ENCODE assay signal across 27 cellular contexts in the genomic region with DNA sequence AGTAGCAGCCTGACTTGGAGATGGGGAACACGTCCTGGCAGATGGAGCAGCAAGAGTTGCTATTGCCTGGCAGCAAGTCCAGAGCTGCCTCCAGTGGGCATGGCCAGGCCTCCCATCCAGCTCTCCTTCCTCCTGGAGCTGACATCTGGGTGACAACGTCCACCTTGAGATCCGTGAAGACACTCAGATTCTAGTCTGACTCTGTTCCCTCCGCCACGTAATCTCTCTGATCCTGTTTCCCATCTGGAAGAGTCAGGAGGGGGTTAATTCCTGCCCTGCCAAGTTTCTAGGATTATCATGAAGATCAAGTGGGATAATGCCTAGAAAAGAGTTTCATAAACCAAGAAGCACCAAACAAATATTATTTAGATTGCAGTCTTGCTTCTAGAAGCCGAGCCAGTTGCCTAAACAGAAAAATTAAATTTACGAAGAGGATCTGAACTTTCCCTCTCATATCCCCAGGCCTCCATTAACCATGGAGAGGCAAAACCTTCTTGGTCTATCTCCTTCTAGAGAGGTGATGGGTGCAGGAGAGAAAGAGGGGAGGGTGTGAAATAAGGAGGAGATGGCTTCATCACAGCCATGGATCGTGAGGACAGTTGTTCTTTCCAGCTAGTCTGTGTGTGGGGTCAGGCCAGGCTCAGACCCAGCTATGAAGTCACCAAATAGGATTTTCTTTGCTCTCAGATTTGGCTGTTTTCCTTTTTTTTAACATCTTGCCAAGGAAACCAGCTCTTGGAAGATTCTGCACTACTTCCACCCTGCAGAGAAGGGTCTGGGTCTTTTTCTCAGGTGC.
"Had no signal": no experiment of that assay in that cellular context is flagged by ENCODE, and none has a peak within 500 bp of the region (broad histone marks: within the 10 kb centered on the region; RNA-seq: fewer than 3 reads in every experiment).

No MANE protein-coding gene starts in this region.

- H3K4me1 Mint-ChIP-seq: activated CD4-positive, alpha-beta T cell treated with anti-CD3 and anti-CD28 coated beads, Interleukin-2, amount 10 ng/mL, durations not matched to agents 24 days and 14 days; activated naive CD8-positive, alpha-beta T cell treated with anti-CD3 and anti-CD28 coated beads, Interleukin-2, amount 50 U/mL, for 24 hours; activated T-helper 17 cell treated with anti-CD3 and anti-CD28 coated beads, Interleukin-2, amount 50 U/mL, for 72 hours had no signal

- H3K27ac Mint-ChIP-seq: activated CD4-positive, alpha-beta memory T cell treated with anti-CD3 and anti-CD28 coated beads for 36 hours; activated CD4-positive, alpha-beta T cell treated with anti-CD3 and anti-CD28 coated beads, Interleukin-2, amount 10 ng/mL, durations not matched to agents 24 days and 14 days; activated naive CD8-positive, alpha-beta T cell treated with anti-CD3 and anti-CD28 coated beads, Interleukin-2, amount 50 U/mL, for 24 hours; activated T-helper 17 cell treated with anti-CD3 and anti-CD28 coated beads, Interleukin-2, amount 50 U/mL, for 72 hours; natural killer cell treated with Interleukin-12 subunit alpha and Interleukin-12 subunit beta and Interleukin-15 and Interleukin-18, amount 100 ng/mL, for 72 hours had no signal

- H3K4me3 Mint-ChIP-seq: activated CD4-positive, alpha-beta memory T cell treated with anti-CD3 and anti-CD28 coated beads for 36 hours; activated CD4-positive, alpha-beta T cell treated with anti-CD3 and anti-CD28 coated beads, Interleukin-2, amount 10 ng/mL, durations not matched to agents 24 days and 14 days; activated naive CD8-positive, alpha-beta T cell treated with anti-CD3 and anti-CD28 coated beads, Interleukin-2, amount 50 U/mL, for 24 hours; activated T-cell treated with anti-CD3 and anti-CD28 coated beads, Interleukin-2, amount 50 U/mL, for 4 hours; activated T-helper 17 cell treated with anti-CD3 and anti-CD28 coated beads, Interleukin-2, amount 50 U/mL, for 72 hours; natural killer cell treated with Interleukin-12 subunit alpha and Interleukin-12 subunit beta and Interleukin-15 and Interleukin-18, amount 100 ng/mL, for 72 hours had no signal

- DNase-seq: activated CD4-positive, alpha-beta memory T cell treated with anti-CD3 and anti-CD28 coated beads for 36 hours; activated CD4-positive, alpha-beta T cell treated with anti-CD3 and anti-CD28 coated beads, Interleukin-2, amount 10 ng/mL, durations not matched to agents 24 days and 14 days; activated gamma-delta T cell treated with Interleukin-2 at 50 U/mL for 16 hours; activated naive CD4-positive, alpha-beta T cell treated with anti-CD3 and anti-CD28 coated beads, Interleukin-2, amount 50 U/mL, for 16 hours; activated naive CD8-positive, alpha-beta T cell treated with anti-CD3 and anti-CD28 coated beads, Interleukin-2, amount 50 U/mL, for 24 hours; activated T-cell treated with anti-CD3 and anti-CD28 coated beads, Interleukin-2, amount 50 U/mL, for 4 hours; dermis blood vessel endothelial cell; effector CD8-positive, alpha-beta T cell; foreskin fibroblast; heart left ventricle; kidney glomerular epithelial cell; lower lobe of right lung; mesendoderm; spleen; stimulated activated naive CD8-positive, alpha-beta T cell treated with anti-CD3 and anti-CD28 coated beads, Interleukin-15, Interleukin-2, amounts not matched to agents 100 U/mL and 50 U/mL, for 24 hours; T-helper 9 cell; uterus had no signal

- H3K4me1 ChIP-seq: heart left ventricle, lower lobe of right lung, right atrium auricular region, spleen, uterus had no signal

- H3K36me3 ChIP-seq: heart left ventricle, lower lobe of right lung, right atrium auricular region, spleen, thoracic aorta, uterus had no signal

- H3K9me3 Mint-ChIP-seq: activated CD4-positive, alpha-beta memory T cell treated with anti-CD3 and anti-CD28 coated beads for 36 hours; activated CD4-positive, alpha-beta T cell treated with anti-CD3 and anti-CD28 coated beads, Interleukin-2, amount 10 ng/mL, durations not matched to agents 24 days and 14 days; activated naive CD8-positive, alpha-beta T cell treated with anti-CD3 and anti-CD28 coated beads, Interleukin-2, amount 50 U/mL, for 24 hours; activated T-cell treated with anti-CD3 and anti-CD28 coated beads, Interleukin-2, amount 50 U/mL, for 4 hours; activated T-helper 17 cell treated with anti-CD3 and anti-CD28 coated beads, Interleukin-2, amount 50 U/mL, for 72 hours; natural killer cell treated with Interleukin-12 subunit alpha and Interleukin-12 subunit beta and Interleukin-15 and Interleukin-18, amount 100 ng/mL, for 72 hours had no signal

- H3K36me3 Mint-ChIP-seq: activated CD4-positive, alpha-beta memory T cell treated with anti-CD3 and anti-CD28 coated beads for 36 hours; natural killer cell treated with Interleukin-12 subunit alpha and Interleukin-12 subunit beta and Interleukin-15 and Interleukin-18, amount 100 ng/mL, for 72 hours had no signal

- H3K27ac ChIP-seq: heart left ventricle, lower lobe of right lung, right atrium auricular region, spleen, thoracic aorta, uterus, VCaP had no signal

- FAIRE-seq: bronchial epithelial cell, colon, TTC549 had no signal

- H3K4me3 ChIP-seq: heart left ventricle, lower lobe of right lung, right atrium auricular region, spleen, thoracic aorta, uterus had no signal

- H3K9me3 ChIP-seq: heart left ventricle, lower lobe of right lung, right atrium auricular region, spleen, thoracic aorta, uterus had no signal

- H3K27me3 ChIP-seq: right atrium auricular region, uterus had no signal

- ATAC-seq: activated CD4-positive, CD25-positive, alpha-beta regulatory T cell treated with anti-CD3 and anti-CD28 coated beads, Interleukin-2, amount 50 U/mL, for 24 hours; activated naive CD8-positive, alpha-beta T cell treated with anti-CD3 and anti-CD28 coated beads, Interleukin-2, amount 50 U/mL, for 24 hours; activated T-cell treated with anti-CD3 and anti-CD28 coated beads, Interleukin-2, amount 50 U/mL, for 4 hours; activated T-helper 17 cell treated with anti-CD3 and anti-CD28 coated beads, Interleukin-2, amount 50 U/mL, for 72 hours; heart left ventricle; left lobe of liver; lower lobe of right lung; stimulated activated naive CD8-positive, alpha-beta T cell treated with anti-CD3 and anti-CD28 coated beads, Interleukin-15, Interleukin-2, amounts not matched to agents 100 U/mL and 50 U/mL, for 24 hours had no signal
